Comparison of ENCODE assay signal across 1 cellular context in the genomic region with DNA sequence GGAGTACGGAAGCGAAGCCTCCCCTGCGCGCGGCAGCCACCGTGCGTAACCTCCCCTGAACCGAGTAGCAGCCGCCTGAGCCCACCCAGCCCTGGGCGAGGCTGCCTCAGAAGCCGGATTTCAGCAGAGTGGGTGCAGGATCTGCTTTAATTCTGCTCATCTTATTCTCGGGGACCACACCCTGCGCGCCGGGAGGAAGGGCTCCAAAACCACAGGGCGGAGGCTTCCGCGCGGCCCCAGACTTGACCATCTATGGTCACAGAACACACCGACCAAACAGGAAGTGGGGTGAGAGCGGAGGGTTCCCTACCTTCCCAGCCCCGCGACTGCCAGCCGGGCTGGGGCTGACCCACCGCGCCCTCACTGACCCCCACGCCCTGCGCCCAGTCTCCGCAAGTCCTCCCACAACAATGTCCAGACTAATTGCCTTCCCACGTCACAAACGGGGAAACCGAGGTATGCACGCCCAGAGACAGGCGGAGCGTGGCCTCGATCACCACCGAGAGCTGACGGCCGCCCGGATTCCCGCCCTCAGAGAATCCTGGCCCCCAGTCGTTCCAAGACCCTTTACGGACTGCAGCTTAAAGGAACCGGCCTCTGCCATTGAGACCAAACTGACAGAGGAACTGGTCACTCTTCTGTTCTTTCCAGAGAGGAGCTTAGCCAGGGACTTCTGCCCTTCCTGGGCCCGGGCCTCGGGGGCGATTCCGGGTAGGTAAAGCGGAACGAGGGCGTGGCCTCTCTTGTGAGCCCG.
A peak's percentile ranks its signal among the peaks of the same experiment; 100 is the strongest.
TF ChIP-seq lines count a peak whose summit lies in the region.

No MANE protein-coding gene starts in this region.

TF ChIP-seq in HEK293, 187 proteins besides CTCF, POLR2A, EP300 and RAD21 (continued from another document and continues in another):
- TF ChIP-seq HIC1 (tag by site-specific recombination; IDR thresholded peaks at IDR 0.05) (peak; percentile 72), ZNF645 (tag by site-specific recombination; IDR thresholded peaks at IDR 0.05) (0 out of 2 replicates have a peak, but pooled peaks have one; percentile 45), ZNF777 (tag by site-specific recombination; IDR thresholded peaks at IDR 0.05; ENCODE audit: borderline replicate concordance) (peak; percentile 80; the same call in 1 of the 2 replicates), ZNF112 (tag by site-specific recombination; IDR thresholded peaks at IDR 0.05) (no peak), ZBTB20 (tag by site-specific recombination; IDR thresholded peaks at IDR 0.05) (peak; percentile 95), ZBTB48 (tag by site-specific recombination; IDR thresholded peaks at IDR 0.05) (peak; percentile 88), KLF7 (tag by site-specific recombination; IDR thresholded peaks at IDR 0.05; ENCODE audit: borderline replicate concordance) (peak; percentile 90), ZNF366 (tag by site-specific recombination; conservative IDR thresholded peaks at IDR 0.05) (peak; percentile 35; the same call in 1 of the 2 replicates), TCF7L2 (IDR thresholded peaks at IDR 0.05; ENCODE audit: borderline replicate concordance, low read depth, low read length) (no peak), ZNF76 (tag by site-specific recombination; IDR thresholded peaks at IDR 0.05; ENCODE audit: borderline replicate concordance, low read depth) (peak; percentile 58; the same call in 1 of the 2 replicates), ZFP3 (tag by site-specific recombination; IDR thresholded peaks at IDR 0.05; ENCODE audit: low read depth) (no peak), ZNF335 (tag by site-specific recombination; conservative IDR thresholded peaks at IDR 0.05) (peak; percentile 98), ZNF530 (tag by site-specific recombination; IDR thresholded peaks at IDR 0.05; ENCODE audit: low read depth) (no peak), PRDM10 (tag by site-specific recombination; IDR thresholded peaks at IDR 0.05) (0 out of 2 replicates have a peak, but pooled peaks have one; percentile 42), ZNF548 (tag by site-specific recombination; IDR thresholded peaks at IDR 0.05) (no peak), ZNF692 (tag by site-specific recombination; IDR thresholded peaks at IDR 0.05) (peak; percentile 22), ZFHX2 (tag by site-specific recombination; conservative IDR thresholded peaks at IDR 0.05) (peak; percentile 62), ZEB2 (tag by site-specific recombination; IDR thresholded peaks at IDR 0.05) (peak; percentile 42; the same call in 1 of the 2 replicates), SP2 (tag by site-specific recombination; IDR thresholded peaks at IDR 0.05) (peak; percentile 71), ZBTB8A (tag by site-specific recombination; IDR thresholded peaks at IDR 0.05) (peak; percentile 92), SCRT1 (tag by site-specific recombination; IDR thresholded peaks at IDR 0.05; ENCODE audit: borderline replicate concordance) (no peak), BCL11A (tag by site-specific recombination; IDR thresholded peaks at IDR 0.05; ENCODE audit: low read depth) (0 out of 2 replicates have a peak, but pooled peaks have one; percentile 32), BCL11B (tag by site-specific recombination; IDR thresholded peaks at IDR 0.05; ENCODE audit: low read depth) (peak; percentile 46; the same call in 1 of the 2 replicates), ZNF704 (tag by site-specific recombination; IDR thresholded peaks at IDR 0.05) (no peak), ZNF10 (tag by site-specific recombination; IDR thresholded peaks at IDR 0.05) (0 out of 2 replicates have a peak, but pooled peaks have one; percentile 7), ZNF768 (tag by site-specific recombination; IDR thresholded peaks at IDR 0.05) (peak; percentile 23; the same call in 1 of the 2 replicates), HOXD13 (CRISPR knock-in tag; IDR thresholded peaks at IDR 0.05; ENCODE audit: borderline replicate concordance) (no peak), KLF16 (tag by site-specific recombination; IDR thresholded peaks at IDR 0.05) (peak; percentile 84), ZNF24 (tag by site-specific recombination; IDR thresholded peaks at IDR 0.05) (0 out of 2 replicates have a peak, but pooled peaks have one; percentile 22), ZNF341 (tag by site-specific recombination; IDR thresholded peaks at IDR 0.05; ENCODE audit: low read depth) (peak; percentile 65), ZNF561 (tag by site-specific recombination; IDR thresholded peaks at IDR 0.05; ENCODE audit: borderline replicate concordance) (peak; percentile 32; the same call in 1 of the 2 replicates), REST (tag by site-specific recombination; IDR thresholded peaks at IDR 0.05) (no peak)
- TF ChIP-seq, protein P1, sequence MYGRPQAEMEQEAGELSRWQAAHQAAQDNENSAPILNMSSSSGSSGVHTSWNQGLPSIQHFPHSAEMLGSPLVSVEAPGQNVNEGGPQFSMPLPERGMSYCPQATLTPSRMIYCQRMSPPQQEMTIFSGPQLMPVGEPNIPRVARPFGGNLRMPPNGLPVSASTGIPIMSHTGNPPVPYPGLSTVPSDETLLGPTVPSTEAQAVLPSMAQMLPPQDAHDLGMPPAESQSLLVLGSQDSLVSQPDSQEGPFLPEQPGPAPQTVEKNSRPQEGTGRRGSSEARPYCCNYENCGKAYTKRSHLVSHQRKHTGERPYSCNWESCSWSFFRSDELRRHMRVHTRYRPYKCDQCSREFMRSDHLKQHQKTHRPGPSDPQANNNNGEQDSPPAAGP (tag by site-specific recombination; IDR thresholded peaks at IDR 0.05) = peak; percentile 81; the same call in 1 of the 2 replicates
- TF ChIP-seq, protein P2, sequence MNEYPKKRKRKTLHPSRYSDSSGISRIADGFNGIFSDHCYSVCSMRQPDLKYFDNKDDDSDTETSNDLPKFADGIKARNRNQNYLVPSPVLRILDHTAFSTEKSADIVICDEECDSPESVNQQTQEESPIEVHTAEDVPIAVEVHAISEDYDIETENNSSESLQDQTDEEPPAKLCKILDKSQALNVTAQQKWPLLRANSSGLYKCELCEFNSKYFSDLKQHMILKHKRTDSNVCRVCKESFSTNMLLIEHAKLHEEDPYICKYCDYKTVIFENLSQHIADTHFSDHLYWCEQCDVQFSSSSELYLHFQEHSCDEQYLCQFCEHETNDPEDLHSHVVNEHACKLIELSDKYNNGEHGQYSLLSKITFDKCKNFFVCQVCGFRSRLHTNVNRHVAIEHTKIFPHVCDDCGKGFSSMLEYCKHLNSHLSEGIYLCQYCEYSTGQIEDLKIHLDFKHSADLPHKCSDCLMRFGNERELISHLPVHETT (tag by site-specific recombination; IDR thresholded peaks at IDR 0.05) = 0 out of 2 replicates have a peak, but pooled peaks have one; percentile 40
- TF ChIP-seq, protein P3, sequence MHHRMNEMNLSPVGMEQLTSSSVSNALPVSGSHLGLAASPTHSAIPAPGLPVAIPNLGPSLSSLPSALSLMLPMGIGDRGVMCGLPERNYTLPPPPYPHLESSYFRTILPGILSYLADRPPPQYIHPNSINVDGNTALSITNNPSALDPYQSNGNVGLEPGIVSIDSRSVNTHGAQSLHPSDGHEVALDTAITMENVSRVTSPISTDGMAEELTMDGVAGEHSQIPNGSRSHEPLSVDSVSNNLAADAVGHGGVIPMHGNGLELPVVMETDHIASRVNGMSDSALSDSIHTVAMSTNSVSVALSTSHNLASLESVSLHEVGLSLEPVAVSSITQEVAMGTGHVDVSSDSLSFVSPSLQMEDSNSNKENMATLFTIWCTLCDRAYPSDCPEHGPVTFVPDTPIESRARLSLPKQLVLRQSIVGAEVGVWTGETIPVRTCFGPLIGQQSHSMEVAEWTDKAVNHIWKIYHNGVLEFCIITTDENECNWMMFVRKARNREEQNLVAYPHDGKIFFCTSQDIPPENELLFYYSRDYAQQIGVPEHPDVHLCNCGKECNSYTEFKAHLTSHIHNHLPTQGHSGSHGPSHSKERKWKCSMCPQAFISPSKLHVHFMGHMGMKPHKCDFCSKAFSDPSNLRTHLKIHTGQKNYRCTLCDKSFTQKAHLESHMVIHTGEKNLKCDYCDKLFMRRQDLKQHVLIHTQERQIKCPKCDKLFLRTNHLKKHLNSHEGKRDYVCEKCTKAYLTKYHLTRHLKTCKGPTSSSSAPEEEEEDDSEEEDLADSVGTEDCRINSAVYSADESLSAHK (tag by site-specific recombination; IDR thresholded peaks at IDR 0.05) = peak; percentile 27; the same call in 1 of the 2 replicates
